9 cellular contexts compared by ENCODE assay signal in genomic region chr17:38663125-38663751, GRCh38. TPM values are rescaled to one million over a fixed set of nuclear protein-coding genes. Genes with fewer than 3 reads are reported as not detected.
DNase-seq lines count a peak whose midpoint lies in the region; ATAC-seq and TF ChIP-seq lines count a peak whose summit lies in the region.
"Had no signal": no experiment of that assay in that cellular context is flagged by ENCODE, and none has a peak within 500 bp of the region (broad histone marks: within the 10 kb centered on the region; RNA-seq: fewer than 3 reads in every experiment).

No MANE protein-coding gene starts in this region.

- peak; percentile 34 for DNase-seq in CMK (ENCODE audit: low read depth)
- DNase-seq in NCI-H510A treated with DMSO at 0.1 percent for 48 hours (lab: John Stamatoyannopoulos, UW), result peak; percentile 87
- peak; percentile 69 for DNase-seq in activated CD4-positive, alpha-beta memory T cell treated with anti-CD3 and anti-CD28 coated beads for 36 hours
- DNase-seq in fibroblast of gingiva (ENCODE audit: low read depth), result peak; percentile 20
- DNase-seq in nephron progenitor cell, result peak; percentile 82

- CTCF ChIA-PET in activated CD4-positive, alpha-beta memory T cell treated with anti-CD3 and anti-CD28 coated beads for 36 hours (lab: Charles Lee), result interaction anchor here (0.6 to 11.0 kb wide), 15 partner anchors 8 to 240 kb away, joined by 3 to 302 read pairs (median 4); no protein-coding TSS in a partner anchor

- H3K27me3 Mint-ChIP-seq in activated CD4-positive, alpha-beta memory T cell treated with anti-CD3 and anti-CD28 coated beads for 36 hours, result peaks cover 20% of the 10 kb centered on the region
- H3K27me3 Mint-ChIP-seq in nephron progenitor cell (ENCODE audit: low read depth, poor library complexity), result peaks cover 22% of the 10 kb centered on the region

- no peak overlapping the region for H3K4me3 Mint-ChIP-seq in activated CD4-positive, alpha-beta memory T cell treated with anti-CD3 and anti-CD28 coated beads for 36 hours
- no peak overlapping the region for H3K4me3 Mint-ChIP-seq in nephron progenitor cell

- H3K27ac Mint-ChIP-seq in activated CD4-positive, alpha-beta memory T cell treated with anti-CD3 and anti-CD28 coated beads for 36 hours, result no peak overlapping the region
- no peak overlapping the region for H3K27ac Mint-ChIP-seq in nephron progenitor cell

- H3K36me3 Mint-ChIP-seq in activated CD4-positive, alpha-beta memory T cell treated with anti-CD3 and anti-CD28 coated beads for 36 hours, result no peaks in the 10 kb centered on the region
- no peaks in the 10 kb centered on the region for H3K36me3 Mint-ChIP-seq in nephron progenitor cell (ENCODE audit: low read depth)

- POLR2A ChIA-PET in activated CD4-positive, alpha-beta memory T cell treated with anti-CD3 and anti-CD28 coated beads for 36 hours (lab: Charles Lee), result interaction anchor here (0.5 kb wide), 1 partner anchor 57 kb away, joined by 3 read pairs; the partner anchor contains the start of gene SRCIN1

- intact Hi-C loops in activated CD4-positive, alpha-beta memory T cell treated with anti-CD3 and anti-CD28 coated beads for 36 hours (cut with micrococcal nuclease), result loop anchor here (1.0 to 10.0 kb wide), 2 partner anchors 105 to 248 kb away; no protein-coding TSS in a partner anchor

- no peaks in the 10 kb centered on the region for H3K9me3 Mint-ChIP-seq in activated CD4-positive, alpha-beta memory T cell treated with anti-CD3 and anti-CD28 coated beads for 36 hours
- no peaks in the 10 kb centered on the region for H3K9me3 Mint-ChIP-seq in nephron progenitor cell

- ATAC-seq in HG03280 (IDR thresholded peaks at IDR 0.05; ENCODE audit: unreplicated experiment) (peak; percentile 57), GM21367 (IDR thresholded peaks at IDR 0.05; ENCODE audit: unreplicated experiment) (no peak), HG03469 (IDR thresholded peaks at IDR 0.05; ENCODE audit: unreplicated experiment) (no peak)

- no peaks in the 10 kb centered on the region for H3K4me1 Mint-ChIP-seq in activated CD4-positive, alpha-beta memory T cell treated with anti-CD3 and anti-CD28 coated beads for 36 hours (ENCODE audit: low read depth)
- peaks cover 45% of the 10 kb centered on the region for H3K4me1 Mint-ChIP-seq in nephron progenitor cell

- TF ChIP-seq CTCF in nephron progenitor cell (IDR thresholded peaks at IDR 0.05), result peak; percentile 88

RNA-seq across cellular contexts. Expression of gene EPOP, which starts 11.5 kb away (rescaled TPM):
- total RNA-seq in activated CD4-positive, alpha-beta memory T cell treated with anti-CD3 and anti-CD28 coated beads for 36 hours, result 10 to 100 TPM; 37.1 to 38.0 TPM

RNA-seq across cellular contexts. Expression of gene MLLT6, which starts 41.8 kb away (rescaled TPM):
- 100 to 1,000 TPM; 204 to 221 TPM for total RNA-seq in activated CD4-positive, alpha-beta memory T cell treated with anti-CD3 and anti-CD28 coated beads for 36 hours

RNA-seq across cellular contexts. Expression of gene SRCIN1, which starts 57.5 kb away (rescaled TPM):
- total RNA-seq in activated CD4-positive, alpha-beta memory T cell treated with anti-CD3 and anti-CD28 coated beads for 36 hours, result 1 to 10 TPM in 1 of 2 experiments, under 1 TPM in 1; 0.92 to 1.6 TPM
- total RNA-seq: mononuclear cell had no signal

Comparison
In these comparisons a context has a peak if more than half of its experiments do, and no peak if none do; other contexts are left out.
1. DNase-seq: peak in every context shown above with its lines; median percentile 87 in NCI-H510A treated with DMSO at 0.1 percent for 48 hours; 82 in nephron progenitor cell; 69 in activated CD4-positive, alpha-beta memory T cell treated with anti-CD3 and anti-CD28 coated beads for 36 hours; 34 in CMK; 20 in fibroblast of gingiva.